In genomic region chr5:96876982-96877469, GRCh38 we compare ENCODE assay signal across 8 cellular contexts. TPM values are rescaled to one million over a fixed set of nuclear protein-coding genes. Genes with fewer than 3 reads are reported as not detected.
DNase-seq lines count a peak whose midpoint lies in the region; ATAC-seq and TF ChIP-seq lines count a peak whose summit lies in the region.
"Not testable (repeated sequence)": the region's sequence is repeated elsewhere in the genome, so short reads cannot be mapped to it uniquely, and the experiment has no call there.

No MANE protein-coding gene starts in this region.

- H3K4me1 Mint-ChIP-seq in Calu3 (ENCODE audit: low read depth, unreplicated experiment), result peaks cover 51% of the 10 kb centered on the region
- H3K4me1 Mint-ChIP-seq in activated T-cell treated with anti-CD3 and anti-CD28 coated beads, Interleukin-2, amount 50 U/mL, for 24 hours (ENCODE audit: low read depth), result peaks cover 73% of the 10 kb centered on the region

- CTCF ChIA-PET in Calu3 (lab: Charles Lee), result interaction anchor here (0.6 to 2.1 kb wide), 5 partner anchors 8 to 217 kb away, joined by 3 to 10 read pairs (median 5); partner anchors contain the start of gene ERAP1
- CTCF ChIA-PET in Panc1 (lab: Charles Lee), result not testable (repeated sequence)

- ATAC-seq in HG03025 (IDR thresholded peaks at IDR 0.05; ENCODE audit: low FRiP score, unreplicated experiment), result peak; percentile 16
- peak; percentile 69 for ATAC-seq in Panc1

- peak overlapping the region; percentile 61 to 71 for H3K4me3 ChIP-seq in Panc1 (ENCODE audit: low read depth in 2 of 2, low read length in 2 of 2)
- H3K4me3 ChIP-seq in choroid plexus epithelial cell (ENCODE audit: low read depth, low read length), result peak overlapping the region; percentile 62
- H3K4me3 ChIP-seq in right atrium auricular region, result peak overlapping the region; percentile 57 to 62
- H3K4me3 ChIP-seq in osteoblast (ENCODE audit: insufficient read depth, low read length), result peak overlapping the region; percentile 85
- peak overlapping the region in 2 of 3 donors; percentile 37 to 87 for H3K4me3 ChIP-seq in thyroid gland (replicated peaks in 1 of 3)

- not testable (repeated sequence) for H3K9me3 ChIP-seq in Panc1 (ENCODE audit: control insufficient read depth, insufficient read depth, low read depth, low read length); right atrium auricular region; osteoblast (ENCODE audit: low read depth, low read length); thyroid gland

- H3K79me2 ChIP-seq in osteoblast (ENCODE audit: insufficient read depth, low read length), result not testable (repeated sequence)

- not testable (repeated sequence) for DNase-seq in Calu3; Panc1 (ENCODE audit: low read depth, low spot score); choroid plexus epithelial cell (ENCODE audit: low read depth); right atrium auricular region (ENCODE audit: low spot score); osteoblast (ENCODE audit: insufficient read length, low spot score, missing footprints); thyroid gland
- DNase-seq in activated T-cell treated with anti-CD3 and anti-CD28 coated beads, Interleukin-2, amount 50 U/mL, for 24 hours, result peak; percentile 59

- intact Hi-C loops in Calu3 (cut with micrococcal nuclease; ENCODE audit: unreplicated experiment), result loop anchor here (1.0 to 5.0 kb wide), 2 partner anchors 58 to 265 kb away; no protein-coding TSS in a partner anchor
- intact Hi-C loops in Panc1 (cut with micrococcal nuclease; ENCODE audit: unreplicated experiment), result loop anchor here (10.0 kb wide), 1 partner anchor 118 kb away; no protein-coding TSS in a partner anchor
- intact Hi-C loops in thyroid gland (cut with DNase I), result not testable (repeated sequence)

- H3K27ac ChIP-seq in Panc1 (ENCODE audit: low read length), result peak overlapping the region; percentile 97
- peak overlapping the region; percentile 67 to 69 for H3K27ac ChIP-seq in right atrium auricular region
- peak overlapping the region; percentile 84 for H3K27ac ChIP-seq in osteoblast (ENCODE audit: low read depth, low read length)
- peak overlapping the region in 2 of 3 donors; percentile 43 to 89 for H3K27ac ChIP-seq in thyroid gland

- peak overlapping the region; percentile 67 for H3K4me3 Mint-ChIP-seq in Calu3 (ENCODE audit: low read depth, unreplicated experiment)
- H3K4me3 Mint-ChIP-seq in activated T-cell treated with anti-CD3 and anti-CD28 coated beads, Interleukin-2, amount 50 U/mL, for 24 hours, result peak overlapping the region; percentile 97

- peak overlapping the region; percentile 96 for H3K4me2 ChIP-seq in osteoblast (ENCODE audit: insufficient read depth, low read length)

- not testable (repeated sequence) for H3K9me3 Mint-ChIP-seq in Calu3 (ENCODE audit: low read depth, unreplicated experiment); activated T-cell treated with anti-CD3 and anti-CD28 coated beads, Interleukin-2, amount 50 U/mL, for 24 hours

- POLR2A ChIA-PET in Panc1 (lab: Charles Lee), result not testable (repeated sequence)

- H4K20me1 ChIP-seq in osteoblast (ENCODE audit: insufficient read depth, low read length), result not testable (repeated sequence)

- not testable (repeated sequence) for BruUV-seq in Calu3 (replicated peaks; lab: Mats Ljungman, UMichigan); Panc1 (replicated peaks; lab: Mats Ljungman, UMichigan)

- whole genome bisulfite sequencing in thyroid gland, 2 donors, result 54 to 62% methylated on average over 12 of the region's 12 CpGs

- TF ChIP-seq POLR2A in thyroid gland (IDR thresholded peaks at IDR 0.05), result not testable (repeated sequence)

- H3K36me3 ChIP-seq in Panc1 (ENCODE audit: control insufficient read depth, insufficient read depth, low read length); right atrium auricular region; osteoblast (ENCODE audit: insufficient read depth, low read length); thyroid gland: not testable (repeated sequence)

- in situ Hi-C loops in Panc1 (cut with HindIII; ENCODE audit: low pct_unique_long_range_greater_than_20kb, low sequenced_read_pairs), result not testable (repeated sequence)

- not testable (repeated sequence) for H3K27me3 ChIP-seq in Panc1 (ENCODE audit: control insufficient read depth, insufficient read depth, low read length); right atrium auricular region; osteoblast (ENCODE audit: insufficient read depth, low read length); thyroid gland

- H3K27me3 Mint-ChIP-seq in Calu3 (ENCODE audit: unreplicated experiment); activated T-cell treated with anti-CD3 and anti-CD28 coated beads, Interleukin-2, amount 50 U/mL, for 24 hours: not testable (repeated sequence)

- H2AFZ ChIP-seq in osteoblast (ENCODE audit: low read length), result peak overlapping the region; percentile 96

- not testable (repeated sequence) for TF ChIP-seq CTCF in Calu3 (IDR thresholded peaks at IDR 0.05; ENCODE audit: unreplicated experiment); Panc1 (IDR thresholded peaks at IDR 0.05); choroid plexus epithelial cell (conservative IDR thresholded peaks at IDR 0.05; ENCODE audit: low read depth, low read length); right atrium auricular region (IDR thresholded peaks at IDR 0.05); osteoblast (IDR thresholded peaks at IDR 0.05; ENCODE audit: extremely low read depth, low read depth, low read length); thyroid gland (IDR thresholded peaks at IDR 0.05)

- peaks cover 33% of the 10 kb centered on the region for H3K36me3 Mint-ChIP-seq in Calu3 (ENCODE audit: insufficient read depth, unreplicated experiment)
- peaks cover 35% of the 10 kb centered on the region for H3K36me3 Mint-ChIP-seq in activated T-cell treated with anti-CD3 and anti-CD28 coated beads, Interleukin-2, amount 50 U/mL, for 24 hours (ENCODE audit: low read depth)

- H3K4me1 ChIP-seq in Panc1 (ENCODE audit: control insufficient read depth, insufficient read depth, low read length), result not testable (repeated sequence)
- peaks cover 0 to 13% of the 10 kb centered on the region in 2 donors for H3K4me1 ChIP-seq in right atrium auricular region
- peaks cover 30% of the 10 kb centered on the region for H3K4me1 ChIP-seq in osteoblast (ENCODE audit: insufficient read depth, low read length)
- H3K4me1 ChIP-seq in thyroid gland, result peaks cover 4 to 27% of the 10 kb centered on the region in 2 donors

- peak overlapping the region; percentile 76 for H3K27ac Mint-ChIP-seq in Calu3 (ENCODE audit: unreplicated experiment)
- peak overlapping the region; percentile 99 for H3K27ac Mint-ChIP-seq in activated T-cell treated with anti-CD3 and anti-CD28 coated beads, Interleukin-2, amount 50 U/mL, for 24 hours

RNA-seq across cellular contexts. Expression of gene ERAP2, which starts 0.7 kb away (rescaled TPM):
- total RNA-seq in Calu3 (2022), result 67.7 TPM in 2 replicates
- total RNA-seq in Panc1 (2021; ENCODE audit: unreplicated experiment), result 15.5 TPM
- polyA plus RNA-seq in Panc1 (2012; ENCODE audit: insufficient read length), result 7.6 TPM
- 1 to 10 TPM; 5.5 to 5.9 TPM for total RNA-seq in right atrium auricular region
- total RNA-seq in osteoblast, result 5.6 and 84.7 TPM in 2 replicates
- 10 to 100 TPM in 3 of 4 donors, 1 to 10 TPM in 1; 9.2 to 19.2 (median 14.0) TPM for total RNA-seq in thyroid gland

RNA-seq across cellular contexts. Expression of gene LNPEP, which starts 58.9 kb away (rescaled TPM):
- 76.0 and 85.5 TPM in 2 replicates for total RNA-seq in Calu3 (2022)
- total RNA-seq in Panc1 (2021; ENCODE audit: unreplicated experiment), result 46.6 TPM
- 6.6 TPM for polyA plus RNA-seq in Panc1 (2012; ENCODE audit: insufficient read length)
- 10 to 100 TPM; 50.2 to 60.0 TPM for total RNA-seq in right atrium auricular region
- 44.9 and 53.6 TPM in 2 replicates for total RNA-seq in osteoblast
- 10 to 100 TPM; 35.0 to 59.9 (median 45.2) TPM for total RNA-seq in thyroid gland
